In genomic region chr7:20131776-20132175, GRCh38 we compare ENCODE assay signal across 32 cellular contexts.
"Had no signal": no experiment of that assay in that cellular context is flagged by ENCODE, and none has a peak within 500 bp of the region (broad histone marks: within the 10 kb centered on the region; RNA-seq: fewer than 3 reads in every experiment).

No MANE protein-coding gene starts in this region.

- H3K4me1 Mint-ChIP-seq: activated naive CD4-positive, alpha-beta T cell treated with anti-CD3 and anti-CD28 coated beads, Interleukin-2, amount 50 U/mL, for 24 hours had no signal

- H3K36me3 ChIP-seq: MG63, SJCRH30, WERI-Rb-1 had no signal

- H3K27ac ChIP-seq: SJCRH30, SK-N-MC, WERI-Rb-1 had no signal

- H3K9me3 ChIP-seq: MG63, SJCRH30 had no signal

- FAIRE-seq: bronchial epithelial cell had no signal

- H3K36me3 Mint-ChIP-seq: activated naive CD4-positive, alpha-beta T cell treated with anti-CD3 and anti-CD28 coated beads, Interleukin-2, amount 50 U/mL, for 24 hours; brain had no signal

- ATAC-seq: activated CD8-positive, alpha-beta T cell treated with anti-CD3 and anti-CD28 coated beads for 36 hours; Panc1 had no signal

- H3K4me3 ChIP-seq: MG63, SJCRH30, SK-N-MC had no signal

- DNase-seq: activated CD4-positive, alpha-beta T cell treated with anti-CD3 and anti-CD28 coated beads for 1 hour; activated CD4-positive, alpha-beta T cell treated with anti-CD3 and anti-CD28 coated beads for 48 hours; activated CD4-positive, CD25-positive, alpha-beta regulatory T cell; activated CD8-positive, alpha-beta T cell treated with anti-CD3 and anti-CD28 coated beads for 36 hours; activated gamma-delta T cell; activated naive CD4-positive, alpha-beta T cell treated with Interleukin-2 at 50 U/mL for 16 hours; activated T-cell treated with anti-CD3 and anti-CD28 coated beads, Interleukin-2, amount 50 U/mL, for 1 hour; anterior cingulate cortex; caudate nucleus; cerebellar nuclear complex; cortex of kidney; MG63; NCI-H1048; NCI-H1417; NCI-H146; NCI-H187; NCI-H2029 treated with DMSO at 0.1 percent for 48 hours; NCI-H2107; NCI-H2171; NCI-H510A treated with DMSO at 0.1 percent for 48 hours; NCI-H526 treated with DMSO at 0.1 percent for 48 hours; NCI-H82; SHP77; T1000; WERI-Rb-1 had no signal

- H3K27me3 Mint-ChIP-seq: activated CD8-positive, alpha-beta T cell treated with anti-CD3 and anti-CD28 coated beads for 36 hours; activated naive CD4-positive, alpha-beta T cell treated with anti-CD3 and anti-CD28 coated beads, Interleukin-2, amount 50 U/mL, for 24 hours; brain had no signal

- H3K4me3 Mint-ChIP-seq: activated CD8-positive, alpha-beta T cell treated with anti-CD3 and anti-CD28 coated beads for 36 hours; activated naive CD4-positive, alpha-beta T cell treated with anti-CD3 and anti-CD28 coated beads, Interleukin-2, amount 50 U/mL, for 24 hours; brain had no signal

- H3K9me3 Mint-ChIP-seq: activated CD8-positive, alpha-beta T cell treated with anti-CD3 and anti-CD28 coated beads for 36 hours; activated naive CD4-positive, alpha-beta T cell treated with anti-CD3 and anti-CD28 coated beads, Interleukin-2, amount 50 U/mL, for 24 hours; activated T-helper 2 cell treated with anti-CD3 and anti-CD28 coated beads, Interferon-gamma antibody, Interleukin-2, Interleukin-4, amounts not matched to agents 10 μg/mL and 5 μg/mL and 100 μg/mL, durations not matched to agents 14 hours and 24 hours and 36 hours; brain had no signal

- H3K27ac Mint-ChIP-seq: activated CD8-positive, alpha-beta T cell treated with anti-CD3 and anti-CD28 coated beads for 36 hours; activated naive CD4-positive, alpha-beta T cell treated with anti-CD3 and anti-CD28 coated beads, Interleukin-2, amount 50 U/mL, for 24 hours; activated T-helper 2 cell treated with anti-CD3 and anti-CD28 coated beads, Interferon-gamma antibody, Interleukin-2, Interleukin-4, amounts not matched to agents 10 μg/mL and 5 μg/mL and 100 μg/mL, durations not matched to agents 14 hours and 24 hours and 36 hours; brain had no signal

- H3K27me3 ChIP-seq: MG63, SJCRH30 had no signal
